ENCODE assay signal across 8 cellular contexts in the genomic region with DNA sequence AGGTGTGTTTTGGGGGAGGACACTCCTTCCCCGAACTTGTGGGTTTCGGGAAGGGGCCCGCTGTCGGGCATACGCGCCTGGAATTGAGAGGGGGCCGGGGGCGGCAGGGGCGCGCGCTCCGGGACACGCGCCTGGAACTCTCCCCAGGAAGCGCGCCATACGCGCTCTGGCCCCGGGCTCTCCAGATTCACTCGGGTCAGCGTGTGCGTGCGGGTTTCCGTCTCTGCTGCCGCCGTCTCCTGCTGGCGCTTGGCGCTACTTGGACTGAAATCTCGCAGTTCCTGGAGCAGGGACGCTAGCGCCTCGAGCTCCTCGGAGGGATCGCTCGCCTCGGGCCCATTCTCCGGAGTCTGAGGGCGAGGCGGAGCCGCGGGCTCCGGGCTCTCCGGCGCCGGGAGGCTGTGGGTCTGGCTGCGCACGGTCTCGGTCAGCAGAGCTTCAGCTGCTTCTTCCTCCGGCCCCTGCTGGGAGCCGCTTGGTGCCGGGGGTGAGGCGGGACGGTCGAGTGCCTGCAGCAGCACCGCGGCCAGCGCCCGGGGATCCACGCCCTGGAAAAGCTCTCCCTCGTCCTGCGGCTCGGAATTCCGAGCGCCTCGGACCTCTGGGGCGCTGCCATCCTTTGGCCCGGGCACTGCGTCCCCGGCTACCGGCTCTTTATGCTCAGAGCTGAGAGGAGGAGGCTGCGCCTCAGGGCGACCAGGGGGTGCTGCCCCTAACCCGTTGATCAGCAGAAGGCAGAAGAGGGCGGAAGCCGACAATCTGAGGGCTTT. TPM values are rescaled to one million over a fixed set of nuclear protein-coding genes. Genes with fewer than 3 reads are reported as not detected.
DNase-seq lines count a peak whose midpoint lies in the region; ATAC-seq and TF ChIP-seq lines count a peak whose summit lies in the region.

No MANE protein-coding gene starts in this region.

- TF ChIP-seq EP300 in suprapubic skin (IDR thresholded peaks at IDR 0.05), result no peak

- H3K4me1 ChIP-seq in HAP-1 (peaks cover 8% of the 10 kb centered on the region), suprapubic skin (peaks cover 46% of the 10 kb centered on the region)

- H3K27me3 ChIP-seq in HAP-1 (ENCODE audit: low read depth), result peaks cover 44% of the 10 kb centered on the region
- peaks cover 75% of the 10 kb centered on the region for H3K27me3 ChIP-seq in suprapubic skin

- H3K4me3 ChIP-seq in HAP-1, result peak overlapping the region; percentile 36
- peak overlapping the region; percentile 67 for H3K4me3 ChIP-seq in iPS-11a (ENCODE audit: low read depth, low read length)
- H3K4me3 ChIP-seq in suprapubic skin, result peak overlapping the region; percentile 47

- 2% methylated on average over 31 of the region's 75 CpGs for WGBS in suprapubic skin

- peaks cover 18% of the 10 kb centered on the region for H3K36me3 Mint-ChIP-seq in activated T-cell treated with anti-CD3 and anti-CD28 coated beads, Interleukin-2, amount 50 U/mL, for 24 hours (ENCODE audit: low read depth)

- no peak for TF ChIP-seq POLR2A in suprapubic skin (IDR thresholded peaks at IDR 0.05)

- H3K9me3 Mint-ChIP-seq in activated T-cell treated with anti-CD3 and anti-CD28 coated beads, Interleukin-2, amount 50 U/mL, for 24 hours, result no peaks in the 10 kb centered on the region

- in situ Hi-C loops in ACHN (cut with HindIII; ENCODE audit: low pct_ligation_motif_present, low pct_unique_long_range_greater_than_20kb, low sequenced_read_pairs) (no loop called here), HAP-1 (cut with MboI; ENCODE audit: low sequenced_read_pairs) (no loop called here)

- peak overlapping the region; percentile 20 for H3K4me3 Mint-ChIP-seq in activated T-cell treated with anti-CD3 and anti-CD28 coated beads, Interleukin-2, amount 50 U/mL, for 24 hours

- H3K9me3 ChIP-seq in HAP-1 (no peaks in the 10 kb centered on the region), suprapubic skin (no peaks in the 10 kb centered on the region)

- ATAC-seq in GM19395 (IDR thresholded peaks at IDR 0.05; ENCODE audit: unreplicated experiment), result no peak

- H3K27ac ChIP-seq in suprapubic skin, result no peak overlapping the region

- no peak overlapping the region for H3K27ac Mint-ChIP-seq in activated T-cell treated with anti-CD3 and anti-CD28 coated beads, Interleukin-2, amount 50 U/mL, for 24 hours

- H3K36me3 ChIP-seq in HAP-1 (replicated peaks), result no peaks in the 10 kb centered on the region
- peaks cover 16% of the 10 kb centered on the region for H3K36me3 ChIP-seq in suprapubic skin

- DNase-seq in ACHN (peak; percentile 88), HAP-1 (ENCODE audit: low spot score in 2 of 2) (peak; percentile 40 to 77), suprapubic skin (ENCODE audit: low spot score in 2 of 2) (no peak), NCI-H1436 (lab: John Stamatoyannopoulos, UW) (no peak), NCI-H345 treated with DMSO at 0.1 percent for 48 hours (lab: John Stamatoyannopoulos, UW; ENCODE audit: unreplicated experiment) (no peak)
- DNase-seq in activated T-cell treated with anti-CD3 and anti-CD28 coated beads, Interleukin-2, amount 50 U/mL, for 24 hours, result peak; percentile 52

- no peak for TF ChIP-seq CTCF in suprapubic skin (IDR thresholded peaks at IDR 0.05)

- peaks cover 46% of the 10 kb centered on the region for H3K4me1 Mint-ChIP-seq in activated T-cell treated with anti-CD3 and anti-CD28 coated beads, Interleukin-2, amount 50 U/mL, for 24 hours (ENCODE audit: low read depth)

- peaks cover 61% of the 10 kb centered on the region for H3K27me3 Mint-ChIP-seq in activated T-cell treated with anti-CD3 and anti-CD28 coated beads, Interleukin-2, amount 50 U/mL, for 24 hours

RNA-seq across cellular contexts. Expression of a gene that starts 1.1 kb away (rescaled TPM):
- under 1 TPM in 3 of 4 donors, not detected in 1; 0.38 to 0.99 (median 0.59) TPM for total RNA-seq in suprapubic skin

RNA-seq across cellular contexts. Expression of a gene that starts 10.0 kb away (rescaled TPM):
- total RNA-seq in suprapubic skin, result 10 to 100 TPM; 28.5 to 66.5 (median 50.0) TPM

RNA-seq across cellular contexts. Expression of a gene that starts 15.8 kb away (rescaled TPM):
- not detected for total RNA-seq in suprapubic skin

RNA-seq across cellular contexts. Expression of a gene that starts 36.6 kb away (rescaled TPM):
- not detected for total RNA-seq in suprapubic skin

RNA-seq across cellular contexts. Expression of a gene that starts 37.4 kb away (rescaled TPM):
- total RNA-seq in suprapubic skin, result 10 to 100 TPM in 2 of 4 donors, 1 to 10 TPM in 2; 6.7 to 22.9 (median 13.0) TPM

Comparison
In these comparisons a context has a peak if more than half of its experiments do, and no peak if none do; other contexts are left out.
1. DNase-seq: peak in ACHN (single experiment), HAP-1 (2 of 2) and activated T-cell treated with anti-CD3 and anti-CD28 coated beads, Interleukin-2, amount 50 U/mL, for 24 hours (single experiment); none in suprapubic skin (0 of 2), NCI-H1436 (single experiment) and NCI-H345 treated with DMSO at 0.1 percent for 48 hours (single experiment).
2. Peak in every context shown above with its lines, with median percentiles within 50 percentile points of each other: H3K4me3 ChIP-seq.